33 cellular contexts compared by ENCODE assay signal in the genomic region with DNA sequence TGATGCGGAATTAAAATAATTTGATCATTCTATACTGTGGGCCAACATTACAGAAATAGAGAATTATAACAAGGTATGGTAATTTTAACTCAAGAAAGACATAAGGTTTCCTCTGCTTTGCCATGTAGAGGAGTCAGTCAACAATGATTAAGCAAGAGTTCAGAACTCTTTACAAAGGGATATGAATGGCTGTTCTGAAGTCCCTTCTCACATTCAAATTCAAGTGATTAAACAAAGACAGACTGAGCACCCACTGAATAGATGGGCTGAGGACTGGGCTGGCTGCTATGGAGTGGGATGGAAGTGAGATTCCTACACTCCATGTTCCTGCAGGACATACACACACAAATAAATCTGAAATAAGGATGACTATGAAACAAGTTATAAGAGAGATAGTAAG.
"Had no signal": no experiment of that assay in that cellular context is flagged by ENCODE, and none has a peak within 500 bp of the region (broad histone marks: within the 10 kb centered on the region; RNA-seq: fewer than 3 reads in every experiment).

No MANE protein-coding gene starts in this region.

- H3K27me3 ChIP-seq: brain microvascular endothelial cell, Peyer's patch, SJSA1 had no signal

- H3K27ac ChIP-seq: brain microvascular endothelial cell, Peyer's patch, SJSA1 had no signal

- H3K36me3 ChIP-seq: brain microvascular endothelial cell, MG63, Peyer's patch, SJSA1 had no signal

- H3K9ac ChIP-seq: SK-N-SH had no signal

- H3K36me3 Mint-ChIP-seq: activated CD4-positive, alpha-beta memory T cell treated with anti-CD3 and anti-CD28 coated beads for 36 hours; activated naive CD4-positive, alpha-beta T cell treated with anti-CD3 and anti-CD28 coated beads, Interleukin-2, amount 50 U/mL, for 72 hours had no signal

- H3K4me1 Mint-ChIP-seq: activated B cell treated with CpG ODN at 0.5 μM for 24 hours had no signal

- H3K4me3 Mint-ChIP-seq: activated B cell treated with CpG ODN at 0.5 μM for 24 hours; activated CD4-positive, alpha-beta memory T cell treated with anti-CD3 and anti-CD28 coated beads for 36 hours; activated naive CD4-positive, alpha-beta T cell treated with anti-CD3 and anti-CD28 coated beads for 36 hours; activated T-cell treated with anti-CD3 and anti-CD28 coated beads, Interleukin-2, amount 50 U/mL, for 4 hours; activated T-helper 1 cell treated with anti-CD3 and anti-CD28 coated beads, Interleukin-12 subunit alpha, Interleukin-12 subunit beta, Interleukin-2, Interleukin-4 antibody, amounts not matched to agents 30 ng/mL and 10 ng/mL and 1 ng/mL, durations not matched to agents 14 hours and 24 hours and 36 hours; T-helper 1 cell treated with Interleukin-12 subunit alpha and Interleukin-12 subunit beta and Interleukin-4 antibody, amounts not matched to agents 30 μg/mL and 1 μg/mL, for 36 hours; T-helper 2 cell treated with Interferon-gamma antibody and Interleukin-4, amounts not matched to agents 5 μg/mL and 100 μg/mL, for 36 hours had no signal

- H3K27ac Mint-ChIP-seq: activated B cell treated with CpG ODN at 0.5 μM for 24 hours; activated CD4-positive, alpha-beta memory T cell treated with anti-CD3 and anti-CD28 coated beads for 36 hours; activated naive CD4-positive, alpha-beta T cell treated with anti-CD3 and anti-CD28 coated beads for 36 hours; activated naive CD4-positive, alpha-beta T cell treated with anti-CD3 and anti-CD28 coated beads, Interleukin-2, amount 50 U/mL, for 72 hours; activated T-helper 1 cell treated with anti-CD3 and anti-CD28 coated beads, Interleukin-12 subunit alpha, Interleukin-12 subunit beta, Interleukin-2, Interleukin-4 antibody, amounts not matched to agents 30 ng/mL and 10 ng/mL and 1 ng/mL, durations not matched to agents 14 hours and 24 hours and 36 hours; T-helper 1 cell treated with Interleukin-12 subunit alpha and Interleukin-12 subunit beta and Interleukin-4 antibody, amounts not matched to agents 30 μg/mL and 1 μg/mL, for 36 hours; T-helper 2 cell treated with Interferon-gamma antibody and Interleukin-4, amounts not matched to agents 5 μg/mL and 100 μg/mL, for 36 hours had no signal

- H3K9me3 Mint-ChIP-seq: activated B cell treated with CpG ODN at 0.5 μM for 24 hours; activated CD4-positive, alpha-beta memory T cell treated with anti-CD3 and anti-CD28 coated beads for 36 hours; activated naive CD4-positive, alpha-beta T cell treated with anti-CD3 and anti-CD28 coated beads for 36 hours; activated naive CD4-positive, alpha-beta T cell treated with anti-CD3 and anti-CD28 coated beads, Interleukin-2, amount 50 U/mL, for 72 hours; activated T-cell treated with anti-CD3 and anti-CD28 coated beads, Interleukin-2, amount 50 U/mL, for 4 hours; activated T-helper 1 cell treated with anti-CD3 and anti-CD28 coated beads, Interleukin-12 subunit alpha, Interleukin-12 subunit beta, Interleukin-2, Interleukin-4 antibody, amounts not matched to agents 30 ng/mL and 10 ng/mL and 1 ng/mL, durations not matched to agents 14 hours and 24 hours and 36 hours; T-helper 1 cell treated with Interleukin-12 subunit alpha and Interleukin-12 subunit beta and Interleukin-4 antibody, amounts not matched to agents 30 μg/mL and 1 μg/mL, for 36 hours; T-helper 2 cell treated with Interferon-gamma antibody and Interleukin-4, amounts not matched to agents 5 μg/mL and 100 μg/mL, for 36 hours had no signal

- H3K9me3 ChIP-seq: MG63, Peyer's patch, SJSA1, SK-N-SH had no signal

- H3K4me3 ChIP-seq: MG63, Peyer's patch, SJSA1 had no signal

- H3K4me1 ChIP-seq: Peyer's patch, SJSA1 had no signal

- DNase-seq: activated B cell treated with CpG ODN at 0.5 μM for 24 hours; activated CD4-positive, alpha-beta memory T cell treated with anti-CD3 and anti-CD28 coated beads for 36 hours; activated CD4-positive, alpha-beta T cell treated with anti-CD3 and anti-CD28 coated beads for 4 hours; activated CD4-positive, alpha-beta T cell treated with anti-CD3 and anti-CD28 coated beads, Interleukin-2, amount 50 U/mL, for 1 hour; activated CD4-positive, CD25-positive, alpha-beta regulatory T cell treated with anti-CD3 and anti-CD28 coated beads, Interleukin-2, amount 50 U/mL, for 72 hours; activated CD8-positive, alpha-beta memory T cell treated with anti-CD3 and anti-CD28 coated beads, Interleukin-2, amount 50 U/mL, for 4 hours; activated gamma-delta T cell treated with Interleukin-2 at 50 U/mL for 16 hours; activated naive CD4-positive, alpha-beta T cell treated with anti-CD3 and anti-CD28 coated beads for 36 hours; activated T-cell treated with anti-CD3 and anti-CD28 coated beads for 4 hours; activated T-cell treated with anti-CD3 and anti-CD28 coated beads, Interleukin-2, amount 50 U/mL, for 4 hours; aorta; brain microvascular endothelial cell; central memory CD4-positive, alpha-beta T cell; MG63; NCI-H1048; NCI-H1105 treated with DMSO at 0.1 percent for 48 hours; NCI-H1436; NCI-H1694; NCI-H1930; NCI-H2081 treated with DMSO at 0.1 percent for 48 hours; NCI-H226; NCI-H446 treated with DMSO at 0.1 percent for 48 hours; NCI-H524; PC-3; Peyer's patch; RPMI8226; SHP77 treated with DMSO at 0.1 percent for 48 hours; SK-N-SH had no signal
